In the genomic region with DNA sequence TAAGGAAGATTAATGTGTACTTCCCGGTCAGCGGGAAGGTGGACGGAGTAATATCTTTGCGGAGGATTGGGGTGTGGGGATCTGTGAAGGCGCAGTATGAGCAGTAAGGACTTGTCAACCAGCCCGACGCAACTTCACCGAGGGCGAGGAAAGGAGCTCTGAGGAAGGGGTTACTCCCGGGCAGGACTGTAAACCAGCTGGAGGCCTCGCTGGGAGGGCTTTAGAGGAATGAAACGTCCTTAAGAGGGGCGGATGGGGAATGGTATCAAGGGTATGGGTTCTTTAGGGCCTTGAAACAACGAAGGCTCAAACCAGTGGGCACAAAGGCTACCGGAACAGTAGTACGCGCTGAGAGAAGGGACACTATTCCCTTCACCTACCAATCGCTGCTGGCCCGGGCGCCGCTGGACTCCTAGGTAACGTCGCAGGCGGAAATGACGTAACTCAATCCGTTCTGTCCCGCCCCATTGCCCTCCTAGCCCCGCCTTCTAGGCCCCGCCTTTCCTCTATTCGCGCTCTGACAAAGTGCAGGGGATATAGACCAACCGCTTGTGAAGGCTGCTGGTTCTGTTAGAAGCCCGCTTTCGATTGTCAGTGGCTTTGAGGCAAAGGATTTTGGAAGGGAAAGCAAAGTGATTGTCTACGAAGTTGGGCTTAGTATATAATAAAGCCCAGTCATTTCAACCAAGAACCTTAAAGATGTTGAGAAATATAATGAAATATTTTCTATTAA, we compare ENCODE assay signal across 8 cellular contexts. TPM values are rescaled to one million over a fixed set of nuclear protein-coding genes. Genes with fewer than 3 reads are reported as not detected.
A peak's percentile ranks its signal among the peaks of the same experiment; 100 is the strongest.
DNase-seq lines count a peak whose midpoint lies in the region; ATAC-seq and TF ChIP-seq lines count a peak whose summit lies in the region.

A gene with protein sequence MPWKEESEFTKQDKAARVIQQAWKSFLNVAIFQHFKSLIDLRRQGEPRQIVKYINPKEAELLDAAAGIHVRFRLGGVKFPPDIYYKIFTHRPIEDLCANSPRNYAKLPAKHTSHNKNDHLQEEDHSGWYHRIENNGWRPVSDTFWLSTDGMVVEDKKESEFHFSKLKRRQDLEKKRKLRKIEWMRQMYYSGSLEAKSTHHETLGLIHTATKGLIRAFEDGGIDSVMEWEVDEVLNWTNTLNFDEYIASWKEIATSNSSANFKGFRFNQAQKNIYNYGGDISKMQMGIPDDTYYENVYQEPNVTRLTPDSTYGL (minus strand): TSS at position 439 of the 733 bp plus-strand sequence. CDS start 5,970 bp downstream, outside the sequence.

- ATAC-seq in HG02678 (IDR thresholded peaks at IDR 0.05; ENCODE audit: unreplicated experiment) = peak; percentile 99
- ATAC-seq in activated naive CD8-positive, alpha-beta T cell treated with anti-CD3 and anti-CD28 coated beads, Interleukin-2, amount 10 ng/mL, durations not matched to agents 7 days and 5 days (ENCODE audit: low read depth) = peak; percentile 99
- ATAC-seq in thoracic aorta (ENCODE audit: insufficient number of reproducible peaks, low FRiP score, low read depth) = peak; percentile 100

- peak within 1 kb of the TSS; percentile 94 for H3K4me2 ChIP-seq in osteoblast (ENCODE audit: insufficient read depth, low read length)

- intact Hi-C loops in head of caudate nucleus (cut with DNase I) = loop anchor here (10.0 kb wide), 1 partner anchor 242 kb away; a partner anchor contains a TSS

- H3K36me3 ChIP-seq in osteoblast (ENCODE audit: insufficient read depth, low read length) (no peaks in the 10 kb centered on the region), thoracic aorta (no peaks in the 10 kb centered on the region)

- peak within 1 kb of the TSS; percentile 74 for H3K4me3 ChIP-seq in GM12864 (ENCODE audit: low read depth, low read length)
- peak within 1 kb of the TSS; percentile 82 for H3K4me3 ChIP-seq in osteoblast (ENCODE audit: insufficient read depth, low read length)
- H3K4me3 ChIP-seq in thoracic aorta = peak within 1 kb of the TSS; percentile 86

- H3K27me3 ChIP-seq in osteoblast (ENCODE audit: insufficient read depth, low read length) (no peaks in the 10 kb centered on the region), thoracic aorta (replicated peaks; ENCODE audit: insufficient read depth) (no peaks in the 10 kb centered on the region)

- H3K27ac ChIP-seq in osteoblast (ENCODE audit: low read depth, low read length) = peak within 1 kb of the TSS; percentile 97
- peak within 1 kb of the TSS; percentile 86 to 98 for H3K27ac ChIP-seq in thoracic aorta

- TF ChIP-seq CTCF in GM12864 (IDR thresholded peaks at IDR 0.05; ENCODE audit: low read depth, low read length, missing control alignments) (no peak), osteoblast (IDR thresholded peaks at IDR 0.05; ENCODE audit: extremely low read depth, low read depth, low read length) (no peak), thoracic aorta (IDR thresholded peaks at IDR 0.05) (no peak)

- H3K4me1 ChIP-seq in osteoblast (ENCODE audit: insufficient read depth, low read length) (no peaks in the 10 kb centered on the region), thoracic aorta (ENCODE audit: control insufficient read depth in 1 of 2, low read depth in 2 of 2) (no peaks in the 10 kb centered on the region)

- no peaks in the 10 kb centered on the region for H4K20me1 ChIP-seq in osteoblast (ENCODE audit: insufficient read depth, low read length)

- no peaks in the 10 kb centered on the region for H3K79me2 ChIP-seq in osteoblast (ENCODE audit: insufficient read depth, low read length)

- H2AFZ ChIP-seq in osteoblast (ENCODE audit: low read length) = peak within 1 kb of the TSS; percentile 97

- H3K9me3 ChIP-seq in osteoblast (ENCODE audit: low read depth, low read length) (no peaks in the 10 kb centered on the region), thoracic aorta (no peaks in the 10 kb centered on the region)

- H3K27ac Mint-ChIP-seq in activated naive CD8-positive, alpha-beta T cell treated with anti-CD3 and anti-CD28 coated beads, Interleukin-2, amount 10 ng/mL, durations not matched to agents 7 days and 5 days = peak within 1 kb of the TSS; percentile 99

- peaks cover under 1% of the 10 kb centered on the region for H3K36me3 Mint-ChIP-seq in activated naive CD8-positive, alpha-beta T cell treated with anti-CD3 and anti-CD28 coated beads, Interleukin-2, amount 10 ng/mL, durations not matched to agents 7 days and 5 days

- H3K9me3 Mint-ChIP-seq in activated naive CD8-positive, alpha-beta T cell treated with anti-CD3 and anti-CD28 coated beads, Interleukin-2, amount 10 ng/mL, durations not matched to agents 7 days and 5 days = no peaks in the 10 kb centered on the region

- H3K27me3 Mint-ChIP-seq in activated naive CD8-positive, alpha-beta T cell treated with anti-CD3 and anti-CD28 coated beads, Interleukin-2, amount 10 ng/mL, durations not matched to agents 7 days and 5 days = no peaks in the 10 kb centered on the region

- H3K4me3 Mint-ChIP-seq in activated naive CD8-positive, alpha-beta T cell treated with anti-CD3 and anti-CD28 coated beads, Interleukin-2, amount 10 ng/mL, durations not matched to agents 7 days and 5 days = peak within 1 kb of the TSS; percentile 95

- H3K4me1 Mint-ChIP-seq in activated naive CD8-positive, alpha-beta T cell treated with anti-CD3 and anti-CD28 coated beads, Interleukin-2, amount 10 ng/mL, durations not matched to agents 7 days and 5 days = peaks cover 8% of the 10 kb centered on the region

- POLR2A ChIA-PET in activated naive CD8-positive, alpha-beta T cell treated with anti-CD3 and anti-CD28 coated beads, Interleukin-2, amount 10 ng/mL, durations not matched to agents 7 days and 5 days (lab: Charles Lee) = interaction anchor here (0.7 to 2.1 kb wide), 10 partner anchors 9 to 245 kb away, joined by 3 to 14 read pairs (median 3); a partner anchor contains a TSS

- DNase-seq in GM12864 (ENCODE audit: low read depth) (peak; percentile 91), NCI-H1105 treated with DMSO at 0.1 percent for 48 hours (lab: John Stamatoyannopoulos, UW) (peak; percentile 98), SKM-1 treated with dmso at 0.1 percent for 144 hours (lab: John Stamatoyannopoulos, UW; ENCODE audit: unreplicated experiment) (peak; percentile 94), head of caudate nucleus (peak; percentile 94 to 99 (median 98)), osteoblast (ENCODE audit: insufficient read length, low spot score, missing footprints) (peak; percentile 93), thoracic aorta (ENCODE audit: low spot score) (peak; percentile 90)
- peak; percentile 93 for DNase-seq in activated naive CD8-positive, alpha-beta T cell treated with anti-CD3 and anti-CD28 coated beads, Interleukin-2, amount 10 ng/mL, durations not matched to agents 7 days and 5 days

RNA-seq across cellular contexts. Expression of the gene that starts here (rescaled TPM):
- total RNA-seq in activated naive CD8-positive, alpha-beta T cell treated with anti-CD3 and anti-CD28 coated beads, Interleukin-2, amount 10 ng/mL, durations not matched to agents 7 days and 5 days = under 1 TPM; 0.57 to 0.80 TPM
- 1.1 and 1.5 TPM in 2 replicates for total RNA-seq in osteoblast
- not detected for total RNA-seq in thoracic aorta

Comparison
In these comparisons a context has a peak if more than half of its experiments do, and no peak if none do; other contexts are left out.
1. Peak in every context shown above with its lines: DNase-seq, ATAC-seq, H3K4me3 ChIP-seq and H3K27ac ChIP-seq.
2. Peak in DNase-seq and ATAC-seq in activated naive CD8-positive, alpha-beta T cell treated with anti-CD3 and anti-CD28 coated beads, Interleukin-2, amount 10 ng/mL, durations not matched to agents 7 days and 5 days; RNA of the gene not detected or under 1 TPM.
3. Peak in DNase-seq, ATAC-seq, H3K4me3 ChIP-seq and H3K27ac ChIP-seq in thoracic aorta; RNA of the gene not detected or under 1 TPM.